In the genomic region with DNA sequence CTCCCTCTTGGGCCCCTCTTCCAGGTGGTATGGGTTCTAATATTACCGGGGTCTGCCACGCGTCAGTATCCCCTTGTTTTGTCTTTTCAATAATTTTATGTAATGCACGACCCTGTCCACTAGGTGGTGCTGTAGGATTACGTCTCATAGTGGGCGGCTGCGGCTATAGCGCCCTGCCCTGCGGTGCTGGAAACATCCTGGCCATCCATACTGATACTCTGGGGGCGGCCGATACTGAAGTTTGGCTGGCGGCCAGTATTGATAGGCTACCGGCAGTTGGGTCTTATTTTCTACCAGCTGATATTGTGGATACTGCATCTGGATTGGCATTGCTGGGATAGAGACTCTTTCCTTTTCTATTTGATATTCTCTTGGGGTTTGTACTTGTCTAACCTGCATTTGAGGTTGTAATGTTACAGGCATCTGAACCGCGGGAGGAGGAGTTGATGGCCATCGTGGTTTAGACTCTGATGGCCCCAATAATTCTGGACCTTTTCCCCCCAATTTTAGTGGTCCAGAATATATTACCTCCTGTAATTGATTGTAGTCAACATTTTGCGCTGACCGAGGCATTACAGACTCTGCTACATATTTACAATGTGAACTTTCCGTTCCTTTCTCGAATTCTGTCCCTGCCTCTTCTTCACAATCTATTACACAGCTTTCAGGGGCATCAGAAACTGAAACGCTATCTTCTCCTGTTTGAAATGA, we compare ENCODE assay signal across 1 cellular context.
TF ChIP-seq lines count a peak whose summit lies in the region.

No MANE protein-coding gene starts in this region.

TF ChIP-seq in endothelial cell of umbilical vein, 7 proteins besides CTCF, POLR2A, EP300 and RAD21:
- TF ChIP-seq, protein P1, sequence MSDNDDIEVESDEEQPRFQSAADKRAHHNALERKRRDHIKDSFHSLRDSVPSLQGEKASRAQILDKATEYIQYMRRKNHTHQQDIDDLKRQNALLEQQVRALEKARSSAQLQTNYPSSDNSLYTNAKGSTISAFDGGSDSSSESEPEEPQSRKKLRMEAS (IDR thresholded peaks at IDR 0.05; ENCODE audit: insufficient read depth, insufficient read length) = no peak
- no peak for TF ChIP-seq POLR2AphosphoS5 (IDR thresholded peaks at IDR 0.05; ENCODE audit: insufficient read depth, low read depth, low read length)
- no peak for TF ChIP-seq FOS (IDR thresholded peaks at IDR 0.05; ENCODE audit: borderline replicate concordance, insufficient read depth, low read length)
TF ChIP-seq in endothelial cell of umbilical vein: peak in this region for 0.
